ENCODE assay signal across 8 cellular contexts in the genomic region with DNA sequence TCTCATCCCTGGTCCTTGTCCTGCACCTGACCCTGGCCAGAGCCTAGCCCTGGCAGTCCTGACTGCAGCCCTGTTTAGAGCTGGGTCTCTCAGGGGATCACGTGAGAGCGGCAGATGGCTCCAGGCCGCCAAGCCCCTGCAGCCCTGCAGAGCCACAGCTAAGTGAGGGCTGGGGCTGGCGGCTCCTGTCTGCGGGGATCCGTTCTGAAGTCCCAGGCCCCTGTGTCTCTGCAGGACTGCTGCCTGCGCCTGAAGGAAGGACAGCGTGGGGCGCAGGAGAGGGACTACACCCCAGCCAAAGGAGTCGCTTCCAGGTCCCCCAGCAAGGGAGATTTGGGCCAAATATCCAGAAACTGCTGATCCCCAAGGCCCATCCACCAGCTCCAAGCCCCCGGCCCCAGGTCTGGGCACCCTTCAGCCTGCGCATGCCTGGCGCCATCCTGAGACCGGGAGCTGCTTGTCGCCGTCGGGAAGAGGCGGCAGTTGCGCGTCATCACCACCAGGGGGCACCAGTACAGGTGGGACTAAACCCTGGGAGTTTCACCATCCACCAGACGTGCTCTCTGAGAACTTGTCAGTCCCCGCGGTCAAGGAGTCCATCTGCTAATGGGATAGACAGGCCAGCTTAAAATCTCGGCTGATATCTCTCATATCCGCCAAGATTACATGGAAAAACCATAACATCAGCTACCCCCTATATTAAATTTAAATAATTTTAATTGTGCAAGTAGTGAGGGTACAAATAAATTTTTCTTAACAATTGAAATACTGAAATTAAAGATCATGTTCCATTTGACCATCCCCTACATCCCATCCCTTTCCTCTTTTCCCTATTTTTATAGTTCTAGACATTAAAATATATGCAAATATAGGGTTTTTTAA. TPM values are rescaled to one million over a fixed set of nuclear protein-coding genes. Genes with fewer than 3 reads are reported as not detected.
A peak's percentile ranks its signal among the peaks of the same experiment; 100 is the strongest.
DNase-seq lines count a peak whose midpoint lies in the region; ATAC-seq and TF ChIP-seq lines count a peak whose summit lies in the region.

No MANE protein-coding gene starts in this region.

- no peak overlapping the region for H3K4me3 ChIP-seq in LNCaP clone FGC (ENCODE audit: low read depth, low read length)
- H3K4me3 ChIP-seq in SJSA1 = no peak overlapping the region

- peaks cover 40% of the 10 kb centered on the region for H3K27me3 Mint-ChIP-seq in activated naive CD8-positive, alpha-beta T cell treated with anti-CD3 and anti-CD28 coated beads for 36 hours

- no peaks in the 10 kb centered on the region for H3K36me3 Mint-ChIP-seq in activated naive CD8-positive, alpha-beta T cell treated with anti-CD3 and anti-CD28 coated beads for 36 hours

- H3K27ac Mint-ChIP-seq in activated naive CD8-positive, alpha-beta T cell treated with anti-CD3 and anti-CD28 coated beads for 36 hours = no peak overlapping the region

- no peaks in the 10 kb centered on the region for H3K4me1 ChIP-seq in SJSA1 (replicated peaks)

- DNase-seq in GDM1 (lab: John Stamatoyannopoulos, UW) (peak; percentile 20), H4 (ENCODE audit: low spot score) (peak; percentile 90), LNCaP clone FGC (ENCODE audit: low read depth) (peak; percentile 59), SJSA1 (ENCODE audit: low read depth in 1 of 2, low spot score in 2 of 2) (peak; percentile 40 to 76), left ventricle myocardium superior (peak; percentile 92), renal cortical epithelial cell (ENCODE audit: low read depth) (peak; percentile 71), pons (ENCODE audit: low spot score) (no peak)
- peak; percentile 68 for DNase-seq in activated naive CD8-positive, alpha-beta T cell treated with anti-CD3 and anti-CD28 coated beads for 36 hours

- no peaks in the 10 kb centered on the region for H3K4me1 Mint-ChIP-seq in activated naive CD8-positive, alpha-beta T cell treated with anti-CD3 and anti-CD28 coated beads for 36 hours

- ATAC-seq in left ventricle myocardium superior = peak; percentile 91

- no peaks in the 10 kb centered on the region for H3K9me3 ChIP-seq in SJSA1 (replicated peaks)

- H3K27ac ChIP-seq in SJSA1 = no peak overlapping the region

- H3K36me3 ChIP-seq in SJSA1 = no peaks in the 10 kb centered on the region

- H3K4me3 Mint-ChIP-seq in activated naive CD8-positive, alpha-beta T cell treated with anti-CD3 and anti-CD28 coated beads for 36 hours = no peak overlapping the region

- peaks cover 21% of the 10 kb centered on the region; the same call in 1 of the 2 replicates for H3K27me3 ChIP-seq in SJSA1 (replicated peaks)

- peaks cover 1% of the 10 kb centered on the region for H3K9me3 Mint-ChIP-seq in activated naive CD8-positive, alpha-beta T cell treated with anti-CD3 and anti-CD28 coated beads for 36 hours

- intact Hi-C loops in left ventricle myocardium superior (cut with micrococcal nuclease) = no loop called here

- peak; percentile 99 for TF ChIP-seq CTCF in LNCaP clone FGC (IDR thresholded peaks at IDR 0.05; ENCODE audit: control insufficient read depth, extremely low read depth, insufficient read depth)

RNA-seq across cellular contexts. Expression of a gene that starts 25.1 kb away (rescaled TPM):
- not detected in 2 replicates for total RNA-seq in H4 (2014; rRNA removed; shearing (Covaris generic))
- not detected in 2 replicates for total RNA-seq in SJSA1 (2014; rRNA removed; shearing (Covaris generic))
- total RNA-seq in activated naive CD8-positive, alpha-beta T cell treated with anti-CD3 and anti-CD28 coated beads for 36 hours = not detected
- not detected for total RNA-seq in left ventricle myocardium superior
- total RNA-seq in renal cortical epithelial cell = not detected in 2 replicates

RNA-seq across cellular contexts. Expression of a gene that starts 27.0 kb away (rescaled TPM):
- 1.4 and 1.7 TPM in 2 replicates for total RNA-seq in H4 (2014; rRNA removed; shearing (Covaris generic))
- 0.18 TPM in 1 of 2 replicates, not detected in the other for total RNA-seq in SJSA1 (2014; rRNA removed; shearing (Covaris generic))
- total RNA-seq in activated naive CD8-positive, alpha-beta T cell treated with anti-CD3 and anti-CD28 coated beads for 36 hours = under 1 TPM; 0.10 TPM
- 323 TPM for total RNA-seq in left ventricle myocardium superior
- 4.4 and 33.0 TPM in 2 replicates for total RNA-seq in renal cortical epithelial cell
